In genomic region chr5:160604484-160604883, GRCh38 we compare ENCODE assay signal across 28 cellular contexts.
"Had no signal": no experiment of that assay in that cellular context is flagged by ENCODE, and none has a peak within 500 bp of the region (broad histone marks: within the 10 kb centered on the region; RNA-seq: fewer than 3 reads in every experiment).

No MANE protein-coding gene starts in this region.

- DNase-seq: naive thymus-derived CD4-positive, alpha-beta T cell; natural killer cell; occipital lobe; ovary; posterior cingulate gyrus; psoas muscle; right cardiac atrium; right lobe of liver; sigmoid colon; small intestine; stimulated activated CD4-positive, alpha-beta T cell treated with anti-CD3 and anti-CD28 coated beads, Interleukin-15, amount 100 ng/mL, for 24 hours; stimulated activated CD4-positive, alpha-beta T cell treated with anti-CD3 and anti-CD28 coated beads, Interleukin-2, amount 100 ng/mL, for 24 hours; stimulated activated CD4-positive, alpha-beta T cell treated with anti-CD3 and anti-CD28 coated beads, Interleukin-2, amount 100 ng/mL, for 48 hours; stimulated activated CD4-positive, alpha-beta T cell treated with anti-CD3 and anti-CD28 coated beads, Interleukin-4, amount 100 ng/mL, for 24 hours; stimulated activated naive CD4-positive, alpha-beta T cell; stimulated activated naive CD8-positive, alpha-beta T cell treated with anti-CD3 and anti-CD28 coated beads, Interleukin-15, Interleukin-2, amounts not matched to agents 100 U/mL and 50 U/mL, for 24 hours; thyroid gland; trophoblast cell; upper lobe of left lung had no signal

- H3K36me3 Mint-ChIP-seq: natural killer cell; neural progenitor cell; stimulated activated memory B cell treated with anti-CD40 and anti-IgM and Interleukin-4, amounts not matched to agents 10 μg/mL and 1 μg/mL and 100 μg/mL, for 72 hours had no signal

- H3K4me3 ChIP-seq: neural progenitor cell, ovary, psoas muscle, right lobe of liver, sigmoid colon, thoracic aorta, thyroid gland, tibial nerve, upper lobe of left lung, vagina had no signal

- H3K27me3 ChIP-seq: neural progenitor cell, ovary, right lobe of liver, thyroid gland, tibial nerve, upper lobe of left lung, vagina had no signal

- H3K27ac ChIP-seq: neural progenitor cell, ovary, parathyroid adenoma, psoas muscle, right lobe of liver, sigmoid colon, thoracic aorta, thyroid gland, tibial nerve, upper lobe of left lung, vagina had no signal

- H3K9me3 ChIP-seq: ovary, psoas muscle, right lobe of liver, thoracic aorta, thyroid gland, tibial nerve, upper lobe of left lung, vagina had no signal

- H3K36me3 ChIP-seq: neural progenitor cell, ovary, right lobe of liver, sigmoid colon, thoracic aorta, thyroid gland, upper lobe of left lung, vagina had no signal

- H3K4me1 Mint-ChIP-seq: naive thymus-derived CD4-positive, alpha-beta T cell; natural killer cell; nephron; neural progenitor cell; stimulated activated memory B cell treated with anti-CD40 and anti-IgM and Interleukin-4, amounts not matched to agents 10 μg/mL and 1 μg/mL and 100 μg/mL, for 72 hours had no signal

- H3K4me1 ChIP-seq: neural progenitor cell, parathyroid adenoma, psoas muscle, right lobe of liver, sigmoid colon, thyroid gland, tibial nerve, upper lobe of left lung, vagina had no signal

- H3K9me3 Mint-ChIP-seq: natural killer cell; nephron; neural progenitor cell; stimulated activated memory B cell treated with anti-CD40 and anti-IgM and Interleukin-4, amounts not matched to agents 10 μg/mL and 1 μg/mL and 100 μg/mL, for 72 hours had no signal

- ATAC-seq: naive thymus-derived CD4-positive, alpha-beta T cell; natural killer cell; psoas muscle; right lobe of liver; stimulated activated memory B cell treated with anti-CD40 and anti-IgM and Interleukin-4, amounts not matched to agents 10 μg/mL and 1 μg/mL and 100 μg/mL, for 72 hours; stimulated activated naive CD8-positive, alpha-beta T cell treated with anti-CD3 and anti-CD28 coated beads, Interleukin-15, Interleukin-2, amounts not matched to agents 100 U/mL and 50 U/mL, for 24 hours had no signal

- FAIRE-seq: small intestine, urothelium cell line had no signal

- H3K27me3 Mint-ChIP-seq: progenitor cell of endocrine pancreas; stimulated activated memory B cell treated with anti-CD40 and anti-IgM and Interleukin-4, amounts not matched to agents 10 μg/mL and 1 μg/mL and 100 μg/mL, for 72 hours had no signal

- H3K27ac Mint-ChIP-seq: naive thymus-derived CD4-positive, alpha-beta T cell; natural killer cell; nephron; neural progenitor cell; progenitor cell of endocrine pancreas; stimulated activated memory B cell treated with anti-CD40 and anti-IgM and Interleukin-4, amounts not matched to agents 10 μg/mL and 1 μg/mL and 100 μg/mL, for 72 hours had no signal

- H3K4me3 Mint-ChIP-seq: naive thymus-derived CD4-positive, alpha-beta T cell; natural killer cell; nephron; neural progenitor cell; stimulated activated memory B cell treated with anti-CD40 and anti-IgM and Interleukin-4, amounts not matched to agents 10 μg/mL and 1 μg/mL and 100 μg/mL, for 72 hours had no signal
